Comparison of ENCODE assay signal across 21 cellular contexts in the genomic region with DNA sequence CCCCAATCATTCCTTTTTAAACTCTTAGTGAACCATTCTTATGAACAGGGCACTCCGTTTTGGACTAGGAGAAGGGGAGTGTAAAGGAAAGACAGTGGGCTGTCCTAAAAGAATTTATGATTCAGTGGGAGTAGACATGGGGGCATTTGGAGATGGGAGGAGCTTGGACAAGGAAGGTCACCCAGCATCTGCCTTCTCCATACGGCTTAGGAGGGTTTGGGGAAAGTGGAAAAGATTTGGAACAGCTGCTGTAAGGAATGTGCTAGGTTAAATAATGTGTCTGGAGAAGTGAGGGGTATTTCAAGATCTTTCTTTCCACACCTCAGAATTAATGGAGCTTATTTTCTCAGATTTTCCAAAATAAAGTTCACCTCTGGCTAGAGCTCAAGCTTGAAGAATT. TPM values are rescaled to one million over a fixed set of nuclear protein-coding genes. Genes with fewer than 3 reads are reported as not detected.
DNase-seq lines count a peak whose midpoint lies in the region; ATAC-seq and TF ChIP-seq lines count a peak whose summit lies in the region.
"Had no signal": no experiment of that assay in that cellular context is flagged by ENCODE, and none has a peak within 500 bp of the region (broad histone marks: within the 10 kb centered on the region; RNA-seq: fewer than 3 reads in every experiment).

No MANE protein-coding gene starts in this region.

- in situ Hi-C loops in G401 (cut with HindIII; ENCODE audit: low sequenced_read_pairs), result no loop called here

- DNase-seq in NCI-H82 treated with DMSO at 0.1 percent for 48 hours (lab: John Stamatoyannopoulos, UW; ENCODE audit: unreplicated experiment) (peak; percentile 11), lower lobe of right lung (no peak), G401 (ENCODE audit: low spot score) (no peak), NCI-H1048 (lab: John Stamatoyannopoulos, UW) (no peak)
- DNase-seq: 8988T; C1 segment of cervical spinal cord; CD8-positive, alpha-beta T cell; GDM1; GOT3; Karpas-422; NCI-H1417 treated with DMSO at 0.1 percent for 48 hours; NCI-H187; NCI-H2227 treated with DMSO at 0.1 percent for 48 hours; NCI-H510A; NCI-H774; OCI-M1; SW 1271 had no signal

- H3K27ac ChIP-seq in BLaER1, result no peak overlapping the region
- H3K27ac ChIP-seq in lower lobe of right lung, result no peak overlapping the region
- no peak overlapping the region for H3K27ac ChIP-seq in parathyroid adenoma

- no peaks in the 10 kb centered on the region for H3K4me1 ChIP-seq in BLaER1
- H3K4me1 ChIP-seq in lower lobe of right lung, result no peaks in the 10 kb centered on the region
- H3K4me1 ChIP-seq in parathyroid adenoma, result no peaks in the 10 kb centered on the region

- ATAC-seq in lower lobe of right lung (peak; percentile 50 to 64), HG03196 (IDR thresholded peaks at IDR 0.05; ENCODE audit: unreplicated experiment) (no peak)
- ATAC-seq: CD8-positive, alpha-beta T cell; Right ventricle myocardium inferior had no signal

- no peak overlapping the region for H3K4me3 ChIP-seq in BLaER1
- H3K4me3 ChIP-seq in lower lobe of right lung, result no peak overlapping the region
- peak overlapping the region; percentile 9 for H3K4me3 ChIP-seq in parathyroid adenoma (ENCODE audit: low read depth, low read length)

- no peaks in the 10 kb centered on the region for H3K36me3 ChIP-seq in BLaER1
- H3K36me3 ChIP-seq in lower lobe of right lung, result no peaks in the 10 kb centered on the region
- H3K36me3 ChIP-seq in parathyroid adenoma (ENCODE audit: control insufficient read depth, insufficient read depth, low read length), result no peaks in the 10 kb centered on the region

- H3K4me2 ChIP-seq in BLaER1, result no peak overlapping the region
- no peak overlapping the region for H3K4me2 ChIP-seq in parathyroid adenoma (ENCODE audit: low read length)

- no peaks in the 10 kb centered on the region for H3K79me2 ChIP-seq in parathyroid adenoma

- H3K9ac ChIP-seq in BLaER1 (peak overlapping the region; percentile 40; the same call in 1 of the 2 replicates), parathyroid adenoma (no peak overlapping the region)

- no peaks in the 10 kb centered on the region for H3K9me3 ChIP-seq in BLaER1
- no peaks in the 10 kb centered on the region for H3K9me3 ChIP-seq in lower lobe of right lung
- H3K9me3 ChIP-seq in parathyroid adenoma (ENCODE audit: control insufficient read depth, low read length), result no peaks in the 10 kb centered on the region

- intact Hi-C loops in lower lobe of right lung (cut with DNase I), result loop anchor here (5.0 kb wide), 1 partner anchor 404 kb away; no protein-coding TSS in a partner anchor

- TF ChIP-seq CTCF in lower lobe of right lung (IDR thresholded peaks at IDR 0.05), result no peak
- no peak for TF ChIP-seq CTCF in parathyroid adenoma (IDR thresholded peaks at IDR 0.05)

- peak overlapping the region; percentile 54 for H2AFZ ChIP-seq in parathyroid adenoma

- H4K20me1 ChIP-seq in BLaER1, result no peaks in the 10 kb centered on the region

- H3K27me3 ChIP-seq in BLaER1 (no peaks in the 10 kb centered on the region), lower lobe of right lung (ENCODE audit: low read depth) (no peaks in the 10 kb centered on the region), parathyroid adenoma (ENCODE audit: control insufficient read depth, insufficient read depth, low read length) (no peaks in the 10 kb centered on the region)

RNA-seq across cellular contexts. Expression of a gene that starts 24.0 kb away (rescaled TPM):
- 3.6 TPM for total RNA-seq in lower lobe of right lung
- 5.6 and 7.9 TPM in 2 replicates for total RNA-seq in G401 (2014; rRNA removed; shearing (Covaris generic))
